In genomic region chr1:111943056-111943455, GRCh38 we compare ENCODE assay signal across 25 cellular contexts. TPM values are rescaled to one million over a fixed set of nuclear protein-coding genes. Genes with fewer than 3 reads are reported as not detected.
"Had no signal": no experiment of that assay in that cellular context is flagged by ENCODE, and none has a peak within 500 bp of the region (broad histone marks: within the 10 kb centered on the region; RNA-seq: fewer than 3 reads in every experiment).

No MANE protein-coding gene starts in this region.

- H3K9me3 ChIP-seq: MG63, SJSA1 had no signal

- H3K27me3 ChIP-seq: MG63 had no signal

- H3K4me1 ChIP-seq: SJSA1 had no signal

- H3K4me3 ChIP-seq: MG63, SJSA1, SK-N-MC had no signal

- H3K36me3 ChIP-seq: MG63, SJSA1 had no signal

- DNase-seq: IMR-90; Karpas-422; KG1; MG63; NCI-H1105; NCI-H1436 treated with DMSO at 0.1 percent for 48 hours; NCI-H1694; NCI-H187 treated with DMSO at 0.1 percent for 48 hours; NCI-H2029 treated with DMSO at 0.1 percent for 48 hours; NCI-H2171 treated with DMSO at 0.1 percent for 48 hours; NCI-H345; NCI-H446 treated with DMSO at 0.1 percent for 48 hours; NCI-H510A treated with DMSO at 0.1 percent for 48 hours; NCI-H526; NK-92 treated with Interleukin-12 subunit alpha and Interleukin-12 subunit beta, amount 100 ng/mL, for 24 hours; PC-3; SHP77 treated with DMSO at 0.1 percent for 48 hours had no signal

- H3K27ac ChIP-seq: SJSA1, SK-N-MC had no signal

- ATAC-seq: HepG2, Panc1, PC-3, Right ventricle myocardium inferior had no signal

RNA-seq across cellular contexts. Expression of gene KCND3, which starts 46.4 kb away (rescaled TPM):
- total RNA-seq: HepG2, HT1080, OCI-LY7, PC-3, RPMI7951, SJSA1 had no signal
